ENCODE assay signal across 13 cellular contexts in the genomic region with DNA sequence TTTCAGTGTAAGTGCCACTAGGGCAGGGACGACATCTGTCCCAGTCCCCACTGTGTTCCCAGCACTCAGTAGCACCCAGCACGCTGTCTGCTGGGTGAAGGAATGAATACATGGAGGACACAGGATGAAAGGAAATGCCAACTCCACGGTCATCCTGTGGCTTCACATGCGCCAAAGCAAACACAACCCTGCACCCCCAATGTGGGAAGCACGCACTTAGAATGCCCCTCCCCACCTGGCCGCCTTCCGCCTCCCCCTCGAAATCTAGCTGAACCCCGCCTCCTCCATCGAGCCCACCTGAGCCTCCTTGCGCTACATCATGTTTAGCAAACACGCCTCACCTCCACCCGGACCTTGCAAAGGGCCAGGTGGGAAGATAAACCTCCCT. TPM values are rescaled to one million over a fixed set of nuclear protein-coding genes. Genes with fewer than 3 reads are reported as not detected.
DNase-seq lines count a peak whose midpoint lies in the region; FAIRE-seq and TF ChIP-seq lines count a peak whose summit lies in the region.
"Had no signal": no experiment of that assay in that cellular context is flagged by ENCODE, and none has a peak within 500 bp of the region (broad histone marks: within the 10 kb centered on the region; RNA-seq: fewer than 3 reads in every experiment).

No MANE protein-coding gene starts in this region.

- peak overlapping the region; percentile 20 for H3K4me2 ChIP-seq in astrocyte (ENCODE audit: low read length)

- no peak overlapping the region for H3K27ac Mint-ChIP-seq in astrocyte (ENCODE audit: unreplicated experiment)
- H3K27ac Mint-ChIP-seq: activated CD4-positive, alpha-beta memory T cell treated with anti-CD3 and anti-CD28 coated beads, Interleukin-2, amount 10 ng/mL, durations not matched to agents 7 days and 5 days had no signal

- H2AFZ ChIP-seq in astrocyte (ENCODE audit: low read depth, low read length), result no peak overlapping the region

- FAIRE-seq in astrocyte (lab: Jason Lieb, UNC), result no peak

- no peaks in the 10 kb centered on the region for H3K79me2 ChIP-seq in astrocyte (ENCODE audit: insufficient read depth, low read length)

- TF ChIP-seq CTCF in GM06990 (IDR thresholded peaks at IDR 0.05; ENCODE audit: insufficient read depth, low read length, poor library complexity, severe bottlenecking), result no peak
- TF ChIP-seq CTCF in astrocyte (IDR thresholded peaks at IDR 0.05; ENCODE audit: insufficient read depth, low read depth, low read length), result no peak

- no peaks in the 10 kb centered on the region for H3K36me3 Mint-ChIP-seq in astrocyte (ENCODE audit: low read depth, unreplicated experiment)

- no peaks in the 10 kb centered on the region for H3K27me3 Mint-ChIP-seq in astrocyte (ENCODE audit: low read depth, unreplicated experiment)
- H3K27me3 Mint-ChIP-seq: activated CD4-positive, alpha-beta memory T cell treated with anti-CD3 and anti-CD28 coated beads, Interleukin-2, amount 10 ng/mL, durations not matched to agents 7 days and 5 days; stimulated activated naive CD8-positive, alpha-beta T cell treated with anti-CD3 and anti-CD28 coated beads, Interleukin-15, amount 100 ng/mL, for 72 hours had no signal

- H3K9ac ChIP-seq in astrocyte (ENCODE audit: low read length), result no peak overlapping the region

- H3K4me3 ChIP-seq in GM06990 (replicated peaks; ENCODE audit: low read depth, low read length), result peak overlapping the region; percentile 58
- no peak overlapping the region for H3K4me3 ChIP-seq in astrocyte (ENCODE audit: insufficient read depth, low read depth, low read length)
- H3K4me3 ChIP-seq: lung had no signal

- no peaks in the 10 kb centered on the region for H3K9me3 ChIP-seq in astrocyte (ENCODE audit: insufficient read depth, low read depth, low read length)

- peaks cover 5% of the 10 kb centered on the region for H4K20me1 ChIP-seq in astrocyte (ENCODE audit: insufficient read depth, low read length)

- DNase-seq in AG20443 (ENCODE audit: low spot score) (peak; percentile 2), GM06990 (ENCODE audit: extremely low read depth, insufficient read length) (no peak), astrocyte (ENCODE audit: low read depth) (no peak), myocyte (ENCODE audit: low read depth) (peak; percentile 25), islet precursor cell (no peak)
- no peak for DNase-seq in activated CD8-positive, alpha-beta memory T cell treated with anti-CD3 and anti-CD28 coated beads, Interleukin-2, amount 50 U/mL, for 4 hours
- no peak for DNase-seq in stimulated activated naive CD4-positive, alpha-beta T cell treated with Interleukin-2 at 50 U/mL for 16 hours (lab: John Stamatoyannopoulos, UW)
- DNase-seq: activated CD4-positive, alpha-beta memory T cell treated with anti-CD3 and anti-CD28 coated beads, Interleukin-2, amount 10 ng/mL, durations not matched to agents 7 days and 5 days; dorsolateral prefrontal cortex; stimulated activated naive CD8-positive, alpha-beta T cell treated with anti-CD3 and anti-CD28 coated beads, Interleukin-15, amount 100 ng/mL, for 72 hours; T1000 had no signal

- H3K27me3 ChIP-seq in GM06990 (replicated peaks; ENCODE audit: control insufficient read depth, insufficient read depth, low read length), result no peaks in the 10 kb centered on the region
- H3K27me3 ChIP-seq in astrocyte (ENCODE audit: insufficient read depth, low read length), result no peaks in the 10 kb centered on the region
- H3K27me3 ChIP-seq: dorsolateral prefrontal cortex had no signal

- H3K4me1 ChIP-seq in astrocyte (ENCODE audit: insufficient read depth, low read length), result peaks cover 9% of the 10 kb centered on the region

- no peaks in the 10 kb centered on the region for H3K9me3 Mint-ChIP-seq in astrocyte (ENCODE audit: unreplicated experiment)
- H3K9me3 Mint-ChIP-seq: activated CD4-positive, alpha-beta memory T cell treated with anti-CD3 and anti-CD28 coated beads, Interleukin-2, amount 10 ng/mL, durations not matched to agents 7 days and 5 days had no signal

- 0 out of 2 replicates have a peak, but pooled peaks cover 3% of the 10 kb centered on the region for H3K36me3 ChIP-seq in GM06990 (ENCODE audit: control insufficient read depth, insufficient read depth, low read length)
- H3K36me3 ChIP-seq in astrocyte (ENCODE audit: insufficient read depth, low read length), result no peaks in the 10 kb centered on the region

- no peak overlapping the region for H3K4me3 Mint-ChIP-seq in astrocyte (ENCODE audit: unreplicated experiment)
- H3K4me3 Mint-ChIP-seq: activated CD4-positive, alpha-beta memory T cell treated with anti-CD3 and anti-CD28 coated beads, Interleukin-2, amount 10 ng/mL, durations not matched to agents 7 days and 5 days; stimulated activated naive CD8-positive, alpha-beta T cell treated with anti-CD3 and anti-CD28 coated beads, Interleukin-15, amount 100 ng/mL, for 72 hours had no signal

- peaks cover 17% of the 10 kb centered on the region for H3K4me1 Mint-ChIP-seq in astrocyte (ENCODE audit: low read depth, unreplicated experiment)

- no peak overlapping the region for H3K27ac ChIP-seq in astrocyte (ENCODE audit: low read depth, low read length)
- H3K27ac ChIP-seq: C4-2B had no signal

RNA-seq across cellular contexts. Expression of a gene that starts 33.9 kb away (rescaled TPM):
- total RNA-seq in astrocyte (12.5 and 20.5 TPM in 2 replicates), myocyte (3.5 and 6.5 TPM in 2 replicates)
- 11.6 TPM for polyA plus RNA-seq in myocyte (2012)

Comparison
In these comparisons a context has a peak if more than half of its experiments do, and no peak if none do; other contexts are left out.
1. DNase-seq: peak in AG20443 (single experiment) and myocyte (single experiment); none in GM06990 (single experiment), astrocyte (single experiment), islet precursor cell (single experiment), activated CD8-positive, alpha-beta memory T cell treated with anti-CD3 and anti-CD28 coated beads, Interleukin-2, amount 50 U/mL, for 4 hours (single experiment) and stimulated activated naive CD4-positive, alpha-beta T cell treated with Interleukin-2 at 50 U/mL for 16 hours (single experiment).